ENCODE assay signal across 1 cellular context in genomic region chr20:36344517-36345132, GRCh38.
TF ChIP-seq lines count a peak whose summit lies in the region.

No MANE protein-coding gene starts in this region.

TF ChIP-seq in HepG2, 621 proteins besides CTCF, POLR2A, EP300 and RAD21 (continued from another document and continues in another):
- TF ChIP-seq STAT6 (CRISPR knock-in tag; IDR thresholded peaks at IDR 0.05; ENCODE audit: borderline replicate concordance) (no peak), IKZF5 (CRISPR knock-in tag; IDR thresholded peaks at IDR 0.05) (peak; percentile 86), ZNF724P (CRISPR knock-in tag; IDR thresholded peaks at IDR 0.05; ENCODE audit: borderline replicate concordance) (peak; percentile 87; the same call in 1 of the 2 replicates), MAFF (IDR thresholded peaks at IDR 0.05; ENCODE audit: low read depth, low read length) (no peak), ZNF619 (CRISPR knock-in tag; IDR thresholded peaks at IDR 0.05) (peak; percentile 42; the same call in 1 of the 2 replicates), SIN3A (IDR thresholded peaks at IDR 0.05; ENCODE audit: borderline replicate concordance, low read depth, low read length) (peak; percentile 52; the same call in 1 of the 2 replicates), CEBPB (IDR thresholded peaks at IDR 0.05; ENCODE audit: borderline replicate concordance, low read depth, low read length) (no peak), HDAC2 (CRISPR knock-in tag; IDR thresholded peaks at IDR 0.05) (peak; percentile 74; the same call in 1 of the 2 replicates), ETV5 (CRISPR knock-in tag; IDR thresholded peaks at IDR 0.05; ENCODE audit: borderline replicate concordance) (peak; percentile 53; the same call in 1 of the 2 replicates), CHD4 (IDR thresholded peaks at IDR 0.05; ENCODE audit: borderline replicate concordance, low read length) (no peak), RFX3 (CRISPR knock-in tag; IDR thresholded peaks at IDR 0.05) (peak; percentile 56; the same call in 1 of the 2 replicates), NFE2L1 (CRISPR knock-in tag; IDR thresholded peaks at IDR 0.05; ENCODE audit: borderline replicate concordance) (no peak), ZNF282 (IDR thresholded peaks at IDR 0.05; ENCODE audit: partially characterized antibody) (no peak), ZNF770 (CRISPR knock-in tag; IDR thresholded peaks at IDR 0.05) (peak; percentile 61; the same call in 1 of the 2 replicates), ZNF230 (CRISPR knock-in tag; IDR thresholded peaks at IDR 0.05) (0 out of 2 replicates have a peak, but pooled peaks have one; percentile 60), ZNF431 (CRISPR knock-in tag; IDR thresholded peaks at IDR 0.05; ENCODE audit: borderline replicate concordance, low read depth) (peak; percentile 86; the same call in 1 of the 2 replicates), PHF5A (CRISPR knock-in tag; IDR thresholded peaks at IDR 0.05; ENCODE audit: low read depth, unreplicated experiment) (no peak), ATF6 (CRISPR knock-in tag; conservative IDR thresholded peaks at IDR 0.05) (peak; percentile 97), MXI1 (IDR thresholded peaks at IDR 0.05; ENCODE audit: borderline replicate concordance, low read depth, low read length) (0 out of 3 replicates have a peak, but pooled peaks have one; percentile 41), TEAD2 (CRISPR knock-in tag; IDR thresholded peaks at IDR 0.05) (no peak), ZNF501 (CRISPR knock-in tag; IDR thresholded peaks at IDR 0.05) (peak; percentile 71), TRIM22 (IDR thresholded peaks at IDR 0.05) (no peak), RELA (CRISPR knock-in tag; IDR thresholded peaks at IDR 0.05) (0 out of 2 replicates have a peak, but pooled peaks have one; percentile 35), ZNF777 (CRISPR knock-in tag; IDR thresholded peaks at IDR 0.05) (no peak), NFKBIZ (CRISPR knock-in tag; IDR thresholded peaks at IDR 0.05) (peak; percentile 72; the same call in 1 of the 2 replicates), MAZ (IDR thresholded peaks at IDR 0.05; ENCODE audit: borderline replicate concordance, low read depth, low read length) (no peak), MAZ (CRISPR knock-in tag; IDR thresholded peaks at IDR 0.05; ENCODE audit: low read depth) (peak; percentile 54; the same call in 1 of the 2 replicates), KDM6A (CRISPR knock-in tag; IDR thresholded peaks at IDR 0.05; ENCODE audit: low read depth) (no peak), TFE3 (CRISPR knock-in tag; IDR thresholded peaks at IDR 0.05) (peak; percentile 90), IRF2 (CRISPR knock-in tag; IDR thresholded peaks at IDR 0.05) (peak; percentile 61; the same call in 1 of the 2 replicates), ZNF800 (CRISPR knock-in tag; IDR thresholded peaks at IDR 0.05) (peak; percentile 78; the same call in 1 of the 2 replicates), ZNF879 (CRISPR knock-in tag; IDR thresholded peaks at IDR 0.05) (0 out of 2 replicates have a peak, but pooled peaks have one; percentile 44), TARDBP (CRISPR knock-in tag; IDR thresholded peaks at IDR 0.05) (no peak), MEIS2 (CRISPR knock-in tag; IDR thresholded peaks at IDR 0.05) (peak; percentile 92; the same call in 1 of the 2 replicates), ZNF737 (CRISPR knock-in tag; IDR thresholded peaks at IDR 0.05; ENCODE audit: borderline replicate concordance) (no peak; the same call in 1 of the 2 replicates), CEBPG (CRISPR knock-in tag; IDR thresholded peaks at IDR 0.05) (0 out of 2 replicates have a peak, but pooled peaks have one; percentile 21), NCOR1 (IDR thresholded peaks at IDR 0.05; ENCODE audit: borderline replicate concordance, low read length) (no peak), HOXD1 (CRISPR knock-in tag; IDR thresholded peaks at IDR 0.05) (peak; percentile 56; the same call in 1 of the 2 replicates), SP4 (CRISPR knock-in tag; IDR thresholded peaks at IDR 0.05) (peak; percentile 61; the same call in 1 of the 2 replicates), ZNF331 (CRISPR knock-in tag; IDR thresholded peaks at IDR 0.05) (peak; percentile 89), BCL3 (CRISPR knock-in tag; IDR thresholded peaks at IDR 0.05) (peak; percentile 76), ZNF382 (CRISPR knock-in tag; IDR thresholded peaks at IDR 0.05; ENCODE audit: borderline replicate concordance) (0 out of 2 replicates have a peak, but pooled peaks have one; percentile 64), ZNF253 (CRISPR knock-in tag; IDR thresholded peaks at IDR 0.05; ENCODE audit: borderline replicate concordance) (peak; percentile 82; the same call in 1 of the 2 replicates), CENPBD1 (CRISPR knock-in tag; IDR thresholded peaks at IDR 0.05; ENCODE audit: borderline replicate concordance, low read depth) (no peak), ZNF567 (CRISPR knock-in tag; IDR thresholded peaks at IDR 0.05; ENCODE audit: borderline replicate concordance) (no peak), ZNF232 (CRISPR knock-in tag; IDR thresholded peaks at IDR 0.05; ENCODE audit: borderline replicate concordance) (peak; percentile 98; the same call in 1 of the 2 replicates), YY1 (IDR thresholded peaks at IDR 0.05; ENCODE audit: insufficient read depth, insufficient replicate concordance, low read depth, low read length) (no peak), HMGXB4 (CRISPR knock-in tag; IDR thresholded peaks at IDR 0.05; ENCODE audit: borderline replicate concordance in 1 of 2, low read depth in 1 of 2) (0 out of 4 replicates have a peak, but pooled peaks of 1 of the 2 experiments have one; percentile 43)
